17 cellular contexts compared by ENCODE assay signal in genomic region chr2:177478029-177478428, GRCh38.
DNase-seq lines count a peak whose midpoint lies in the region; ATAC-seq, FAIRE-seq and TF ChIP-seq lines count a peak whose summit lies in the region.
"Had no signal": no experiment of that assay in that cellular context is flagged by ENCODE, and none has a peak within 500 bp of the region (broad histone marks: within the 10 kb centered on the region; RNA-seq: fewer than 3 reads in every experiment).

No MANE protein-coding gene starts in this region.

- no peak for FAIRE-seq in A549 (lab: Jason Lieb, UNC)

- H3K9ac ChIP-seq in HCT116 (ENCODE audit: low read length) (no peak overlapping the region), adipocyte (ENCODE audit: low read length) (no peak overlapping the region), endodermal cell (ENCODE audit: extremely low read depth, low read length, poor library complexity, severe bottlenecking) (no peak overlapping the region)

- H3K36me3 ChIP-seq in HCT116 (ENCODE audit: control insufficient read depth in 1 of 2, insufficient read depth in 2 of 2, low read length in 2 of 2): peaks cover 0 to 10% of the 10 kb centered on the region in 2 experiments; a peak in 1 of 4 replicates
- H3K36me3 ChIP-seq in adipocyte (ENCODE audit: control insufficient read depth, insufficient read depth, low read length, severe bottlenecking): peaks cover 28% of the 10 kb centered on the region
- H3K36me3 ChIP-seq in endodermal cell (ENCODE audit: control insufficient read depth, insufficient read depth, low read length): peaks cover 30% of the 10 kb centered on the region

- no peak for TF ChIP-seq EP300 in A549 (IDR thresholded peaks at IDR 0.05)

- no peak for TF ChIP-seq CTCF in A549 (IDR thresholded peaks at IDR 0.05)
- TF ChIP-seq CTCF in HCT116 (IDR thresholded peaks at IDR 0.05 in 2 of 3, conservative IDR thresholded peaks at IDR 0.05 in 1 of 3; ENCODE audit: borderline replicate concordance in 1 of 3, insufficient read depth in 1 of 3, low read depth in 2 of 3, low read length in 2 of 3): no peak
- no peak for TF ChIP-seq CTCF in endodermal cell (conservative IDR thresholded peaks at IDR 0.05)

- no peaks in the 10 kb centered on the region for H3K79me2 ChIP-seq in HCT116 (ENCODE audit: insufficient read depth, low read length)

- POLR2A ChIA-PET in A549 (lab: Yijun Ruan, JAX): no interaction called here
- POLR2A ChIA-PET in HCT116 (lab: Charles Lee): no interaction called here

- 93% methylated on average over 2 of the region's 2 CpGs for WGBS in A549 (ENCODE audit: missing lambda C conversion rate)
- WGBS in endodermal cell (ENCODE audit: insufficient coverage in 1 of 2, insufficient read length in 1 of 2), 2 experiments: 60 to 67% methylated on average over 1 to 2 of the region's 2 CpGs

- DNase-seq in A549 (ENCODE audit: low read depth in 1 of 2, low spot score in 1 of 2): no peak
- DNase-seq in HCT116 (ENCODE audit: low read depth, low spot score): no peak
- DNase-seq in adipocyte (ENCODE audit: low read depth): no peak
- DNase-seq in endodermal cell: no peak
- DNase-seq in Ammon's horn (ENCODE audit: low spot score): no peak
- DNase-seq in left cardiac atrium: no peak
- DNase-seq in activated CD4-positive, alpha-beta T cell treated with anti-CD3 and anti-CD28 coated beads, Interleukin-2, amount 50 U/mL, for 48 hours: no peak
- DNase-seq: C1 segment of cervical spinal cord, DMS79, MV-4-11, NCI-H1417, NCI-H187 treated with DMSO at 0.1 percent for 48 hours, NCI-H2171 had no signal

- H3K27ac ChIP-seq in A549 (no peak overlapping the region), HCT116 (ENCODE audit: low read depth, low read length) (no peak overlapping the region), endodermal cell (ENCODE audit: low read depth, low read length) (no peak overlapping the region)

- H3K4me1 ChIP-seq in A549 (peaks cover 9% of the 10 kb centered on the region), HCT116 (ENCODE audit: control insufficient read depth in 1 of 2, insufficient read depth in 2 of 2, low read length in 2 of 2) (peaks cover 15 to 19% of the 10 kb centered on the region in 2 experiments), adipocyte (ENCODE audit: control insufficient read depth, insufficient read depth, low read length) (peaks cover 14% of the 10 kb centered on the region), endodermal cell (ENCODE audit: control insufficient read depth, insufficient read depth, low read length) (peaks cover 7% of the 10 kb centered on the region)
- H3K4me1 ChIP-seq: HAP-1 had no signal

- no peaks in the 10 kb centered on the region for H3K27me3 Mint-ChIP-seq in endodermal cell (ENCODE audit: insufficient read depth)

- ATAC-seq in A549 (no peak), HCT116 (no peak), HG03469 (IDR thresholded peaks at IDR 0.05; ENCODE audit: unreplicated experiment) (no peak), left cardiac atrium (no peak)
- ATAC-seq: Panc1, Right ventricle myocardium inferior had no signal

- H3K27ac Mint-ChIP-seq in endodermal cell: no peak overlapping the region

- TF ChIP-seq POLR2A in A549 (IDR thresholded peaks at IDR 0.05; ENCODE audit: low read length) (no peak), HCT116 (IDR thresholded peaks at IDR 0.05; ENCODE audit: borderline replicate concordance, extremely low read depth, insufficient read depth, insufficient read length) (no peak)

- intact Hi-C loops in HCT116 (cut with micrococcal nuclease): no loop called here
- intact Hi-C loops in left cardiac atrium (cut with DNase I): no loop called here

- H3K27me3 ChIP-seq in HCT116 (ENCODE audit: insufficient read depth, low read length) (no peaks in the 10 kb centered on the region), adipocyte (replicated peaks; ENCODE audit: control insufficient read depth, insufficient read depth, low read length) (no peaks in the 10 kb centered on the region), endodermal cell (ENCODE audit: control insufficient read depth, insufficient read depth, low read length, poor library complexity, severe bottlenecking) (no peaks in the 10 kb centered on the region)

- RAD21 ChIA-PET in HCT116 (lab: Charles Lee; ENCODE audit: low non-redundant PET in 1 of 2, low total read pairs in 2 of 2, uncharacterized antibody in 2 of 2, unreplicated experiment in 2 of 2): no interaction called here

- no TSS peak for BruUV-seq in HCT116 (replicated peaks; lab: Mats Ljungman, UMichigan)

- H3K9me3 ChIP-seq in A549 (peaks cover 8% of the 10 kb centered on the region; the same call in 2 of the 3 replicates), HCT116 (ENCODE audit: control insufficient read depth in 1 of 2, insufficient read depth in 1 of 2, low read depth in 1 of 2, low read length in 2 of 2) (no peaks in the 10 kb centered on the region), adipocyte (ENCODE audit: control insufficient read depth, low read length) (peaks cover 23% of the 10 kb centered on the region), endodermal cell (ENCODE audit: control insufficient read depth, low read length) (peaks cover under 1% of the 10 kb centered on the region)
- H3K9me3 ChIP-seq: HAP-1 had no signal

- no peaks in the 10 kb centered on the region for H4K20me1 ChIP-seq in HCT116 (ENCODE audit: insufficient read depth)

- no peaks in the 10 kb centered on the region for H3K9me2 ChIP-seq in HCT116 (ENCODE audit: insufficient read depth)

- H2AFZ ChIP-seq in HCT116 (ENCODE audit: low read depth, low read length, poor library complexity, severe bottlenecking): no peak overlapping the region

- H3K9me3 Mint-ChIP-seq in endodermal cell: peaks cover 5% of the 10 kb centered on the region

- CTCF ChIA-PET in A549 (lab: Yijun Ruan, JAX) (interaction anchor here (1.6 kb wide), 1 partner anchor 11 kb away, joined by 7 read pairs; no protein-coding TSS in a partner anchor), HCT116 (lab: Charles Lee) (no interaction called here)

- H3K4me2 ChIP-seq in A549: no peak overlapping the region
- H3K4me2 ChIP-seq in HCT116 (ENCODE audit: low read length): no peak overlapping the region

- H3K4me3 ChIP-seq in A549 (no peak overlapping the region), HCT116 (replicated peaks in 1 of 2; ENCODE audit: low read depth in 1 of 2, low read length in 2 of 2) (no peak overlapping the region), adipocyte (ENCODE audit: low read length) (peak overlapping the region; percentile 26), endodermal cell (ENCODE audit: low read length) (peak overlapping the region; percentile 69)
- H3K4me3 ChIP-seq: HAP-1 had no signal

- H3K36me3 Mint-ChIP-seq in endodermal cell (ENCODE audit: low read depth): peaks cover 23% of the 10 kb centered on the region

- TF ChIP-seq RAD21 in A549 (conservative IDR thresholded peaks at IDR 0.05 in 1 of 2, IDR thresholded peaks at IDR 0.05 in 1 of 2) (no peak), HCT116 (IDR thresholded peaks at IDR 0.05; ENCODE audit: low read depth) (no peak)

- no peak overlapping the region for H3K4me3 Mint-ChIP-seq in endodermal cell

- H3K4me1 Mint-ChIP-seq in endodermal cell: peaks cover 17% of the 10 kb centered on the region

TF ChIP-seq in A549, 52 proteins besides CTCF, POLR2A, EP300 and RAD21:
- TF ChIP-seq MAFK (IDR thresholded peaks at IDR 0.05; ENCODE audit: partially characterized antibody): peak; percentile 7
- TF ChIP-seq ZNF302 (CRISPR knock-in tag; IDR thresholded peaks at IDR 0.05): no peak
- TF ChIP-seq BHLHE40 (IDR thresholded peaks at IDR 0.05; ENCODE audit: low read depth, low read length): no peak
- no peak; the same call in 1 of the 2 replicates for TF ChIP-seq FOSL2 (IDR thresholded peaks at IDR 0.05)
- TF ChIP-seq FOSL2 (CRISPR knock-in tag; IDR thresholded peaks at IDR 0.05): peak; percentile 86
- no peak for TF ChIP-seq ELK1 (IDR thresholded peaks at IDR 0.05; ENCODE audit: low read depth, low read length)

TF ChIP-seq in HCT116, 20 proteins besides CTCF, POLR2A, EP300 and RAD21:
- TF ChIP-seq SRF (IDR thresholded peaks at IDR 0.05; ENCODE audit: low read depth): no peak
- 0 out of 2 replicates have a peak, but pooled peaks have one; percentile 6 for TF ChIP-seq FOSL1 (IDR thresholded peaks at IDR 0.05; ENCODE audit: low read depth)

Comparison
In these comparisons a context has a peak if more than half of its experiments do, and no peak if none do; other contexts are left out.
1. H3K4me3 ChIP-seq: peak in adipocyte (single experiment) and endodermal cell (single experiment); none in A549 (single experiment) and HCT116 (0 of 2).